31 cellular contexts compared by ENCODE assay signal in genomic region chr1:110602466-110602865, GRCh38. TPM values are rescaled to one million over a fixed set of nuclear protein-coding genes. Genes with fewer than 3 reads are reported as not detected.
A peak's percentile ranks its signal among the peaks of the same experiment; 100 is the strongest.
DNase-seq lines count a peak whose midpoint lies in the region; ATAC-seq and TF ChIP-seq lines count a peak whose summit lies in the region.
"Had no signal": no experiment of that assay in that cellular context is flagged by ENCODE, and none has a peak within 500 bp of the region (broad histone marks: within the 10 kb centered on the region; RNA-seq: fewer than 3 reads in every experiment).

No MANE protein-coding gene starts in this region.

- 47 to 54% methylated on average over 4 of the region's 4 CpGs for WGBS in testis, 2 donors

- H3K27ac ChIP-seq in right atrium auricular region, result no peak overlapping the region
- H3K27ac ChIP-seq in cingulate gyrus (ENCODE audit: low read depth, low read length), result peak overlapping the region; percentile 52
- no peak overlapping the region for H3K27ac ChIP-seq in testis
- H3K27ac ChIP-seq in tibial artery, result no peak overlapping the region
- H3K27ac ChIP-seq: brain microvascular endothelial cell, esophagus squamous epithelium, gastroesophageal sphincter, lower lobe of right lung, ovary, SJSA1, spleen had no signal

- H3K27me3 ChIP-seq in right atrium auricular region, result peaks cover 0 to 6% of the 10 kb centered on the region in 2 donors
- no peaks in the 10 kb centered on the region for H3K27me3 ChIP-seq in testis
- H3K27me3 ChIP-seq in tibial artery, result peaks cover 0 to 16% of the 10 kb centered on the region in 2 donors
- H3K27me3 ChIP-seq: ovary had no signal

- TF ChIP-seq POLR2A in testis (IDR thresholded peaks at IDR 0.05), result no peak

- H3K9me3 ChIP-seq in right atrium auricular region, result no peaks in the 10 kb centered on the region
- H3K9me3 ChIP-seq in testis, result no peaks in the 10 kb centered on the region
- no peaks in the 10 kb centered on the region for H3K9me3 ChIP-seq in tibial artery
- H3K9me3 ChIP-seq: BE2C, esophagus squamous epithelium, gastroesophageal sphincter, lower lobe of right lung, MG63, ovary, SJSA1, spleen had no signal

- intact Hi-C loops in Right ventricle myocardium inferior (cut with DNase I) (no loop called here), testis (cut with DNase I; ENCODE audit: low total_unique reads) (no loop called here), tibial artery (cut with DNase I; ENCODE audit: low total_unique reads) (no loop called here)

- DNase-seq in Right ventricle myocardium inferior (ENCODE audit: missing footprints), result no peak
- DNase-seq in right atrium auricular region (ENCODE audit: low spot score), result no peak
- peak; percentile 62 for DNase-seq in inferior parietal cortex (ENCODE audit: extremely low spot score)
- DNase-seq in testis, result peak; percentile 22
- DNase-seq in tibial artery, result no peak
- DNase-seq in central memory CD4-positive, alpha-beta T cell, result no peak
- no peak for DNase-seq in HuH-7 (ENCODE audit: low spot score)
- DNase-seq: activated B cell treated with CpG ODN at 0.5 μM for 24 hours; activated CD8-positive, alpha-beta T cell treated with anti-CD3 and anti-CD28 coated beads for 36 hours; activated naive CD4-positive, alpha-beta T cell treated with Interleukin-2 at 50 U/mL for 16 hours; activated T-cell treated with anti-CD3 and anti-CD28 coated beads, Interleukin-2, amount 50 U/mL, for 72 hours; BE2C; brain microvascular endothelial cell; CD8-positive, alpha-beta memory T cell; cortex of kidney; esophagus squamous epithelium; KBM-7; lower lobe of right lung; MG63; NCI-H1417; NCI-H2081; NCI-H345; ovary; spleen; T-helper 1 cell had no signal

- H3K4me1 ChIP-seq in right atrium auricular region (peaks cover 0 to 23% of the 10 kb centered on the region in 2 donors), testis (peaks cover under 1% of the 10 kb centered on the region), tibial artery (peaks cover 0 to 22% (median 12%) of the 10 kb centered on the region in 4 donors)
- H3K4me1 ChIP-seq: BE2C, SJSA1 had no signal

- H3K4me3 ChIP-seq in right atrium auricular region (no peak overlapping the region), testis (no peak overlapping the region), tibial artery (no peak overlapping the region)
- H3K4me3 ChIP-seq: esophagus squamous epithelium, gastroesophageal sphincter, lower lobe of right lung, MG63, ovary, SJSA1, spleen had no signal

- H3K36me3 ChIP-seq in right atrium auricular region, result no peaks in the 10 kb centered on the region
- no peaks in the 10 kb centered on the region for H3K36me3 ChIP-seq in testis (ENCODE audit: low read depth, missing control alignments)
- H3K36me3 ChIP-seq in tibial artery, result no peaks in the 10 kb centered on the region
- H3K36me3 ChIP-seq: BE2C, brain microvascular endothelial cell, esophagus squamous epithelium, lower lobe of right lung, MG63, ovary, SJSA1, spleen had no signal

- TF ChIP-seq CTCF in right atrium auricular region (IDR thresholded peaks at IDR 0.05) (no peak), testis (IDR thresholded peaks at IDR 0.05) (no peak), tibial artery (IDR thresholded peaks at IDR 0.05) (no peak)

- peak; percentile 77 for ATAC-seq in Right ventricle myocardium inferior
- ATAC-seq: activated CD8-positive, alpha-beta T cell treated with anti-CD3 and anti-CD28 coated beads for 36 hours; activated T-cell treated with anti-CD3 and anti-CD28 coated beads, Interleukin-2, amount 50 U/mL, for 72 hours; gastroesophageal sphincter; HCT116; lower lobe of right lung; natural killer cell treated with Interleukin-12 subunit alpha and Interleukin-12 subunit beta and Interleukin-15 and Interleukin-18, amount 100 ng/mL, for 72 hours had no signal

RNA-seq across cellular contexts. Expression of gene KCNA2, which starts 3.7 kb away (rescaled TPM):
- total RNA-seq in Right ventricle myocardium inferior, result 1.5 TPM
- total RNA-seq in right atrium auricular region, result under 1 TPM; 0.28 to 0.78 TPM
- total RNA-seq in testis, result 1 to 10 TPM; 6.1 TPM
- polyA plus RNA-seq in testis (ENCODE audit: insufficient read depth, low read depth, low replicate concordance), result 3.7 TPM
- total RNA-seq: renal cortical epithelial cell, SJSA1 had no signal

Comparison
In these comparisons a context has a peak if more than half of its experiments do, and no peak if none do; other contexts are left out.
1. DNase-seq: peak in inferior parietal cortex (single experiment) and testis (single experiment); none in Right ventricle myocardium inferior (single experiment), right atrium auricular region (single experiment), tibial artery (0 of 2), central memory CD4-positive, alpha-beta T cell (single experiment) and HuH-7 (single experiment).